21 cellular contexts compared by ENCODE assay signal in genomic region chr4:140222175-140222574, GRCh38.
DNase-seq lines count a peak whose midpoint lies in the region; ATAC-seq, FAIRE-seq and TF ChIP-seq lines count a peak whose summit lies in the region.
"Had no signal": no experiment of that assay in that cellular context is flagged by ENCODE, and none has a peak within 500 bp of the region (broad histone marks: within the 10 kb centered on the region; RNA-seq: fewer than 3 reads in every experiment).

No MANE protein-coding gene starts in this region.

- no TSS peak for BruUV-seq in PC-3 (replicated peaks; lab: Mats Ljungman, UMichigan)

- TF ChIP-seq RAD21 in SK-N-SH (IDR thresholded peaks at IDR 0.05; ENCODE audit: low read length) = no peak

- H3K4me1 ChIP-seq in SK-N-SH (ENCODE audit: control insufficient read depth in 1 of 2, insufficient read depth in 2 of 2, low read depth in 1 of 2, low read length in 1 of 2) = no peaks in the 10 kb centered on the region
- H3K4me1 ChIP-seq in PC-3 (ENCODE audit: insufficient read depth, low read length) = peaks cover 4% of the 10 kb centered on the region; the same call in 1 of the 2 replicates
- no peaks in the 10 kb centered on the region for H3K4me1 ChIP-seq in CD8-positive, alpha-beta memory T cell (ENCODE audit: insufficient read depth, low read length)
- H3K4me1 ChIP-seq: gastrocnemius medialis, left ventricle myocardium inferior had no signal

- H2AFZ ChIP-seq in SK-N-SH (ENCODE audit: low read depth) (no peak overlapping the region), PC-3 (ENCODE audit: low read length) (no peak overlapping the region)

- ATAC-seq in SK-N-SH treated with all-trans-retinoic acid at 6 μM for 48 hours (no peak), PC-3 (peak; percentile 89)
- ATAC-seq: gastrocnemius medialis had no signal

- FAIRE-seq in bronchial epithelial cell (lab: Jason Lieb, UNC) = no peak
- FAIRE-seq: D721Med had no signal

- TF ChIP-seq CTCF in SK-N-SH (IDR thresholded peaks at IDR 0.05) = no peak
- TF ChIP-seq CTCF in PC-3 (conservative IDR thresholded peaks at IDR 0.05; ENCODE audit: low read depth, low read length) = no peak
- no peak for TF ChIP-seq CTCF in bronchial epithelial cell (IDR thresholded peaks at IDR 0.05; ENCODE audit: insufficient read depth, low read length, severe bottlenecking)

- H3F3A ChIP-seq in SK-N-SH (replicated peaks; ENCODE audit: insufficient read depth) (peaks cover 4% of the 10 kb centered on the region), PC-3 (ENCODE audit: low read length, unreplicated experiment) (no peaks in the 10 kb centered on the region)

- peak overlapping the region in 1 of 2 experiments; percentile 18; a peak in 1 of 4 replicates for H3K27ac ChIP-seq in SK-N-SH (ENCODE audit: low read depth in 2 of 2, low read length in 1 of 2)
- H3K27ac ChIP-seq in PC-3 (ENCODE audit: low read length) = no peak overlapping the region
- no peak overlapping the region for H3K27ac ChIP-seq in CD8-positive, alpha-beta memory T cell (ENCODE audit: low read depth, low read length)
- H3K27ac ChIP-seq: BLaER1 treated with 17β-estradiol and CSF1 and Interleukin-3, amounts not matched to agents 10 nM and 100 nM; gastrocnemius medialis; left ventricle myocardium inferior; thoracic aorta; WERI-Rb-1 had no signal

- intact Hi-C loops in PC-3 (cut with micrococcal nuclease) = no loop called here

- no peaks in the 10 kb centered on the region for H3K9me3 ChIP-seq in SK-N-SH
- H3K9me3 ChIP-seq in PC-3 (ENCODE audit: low read length) = no peaks in the 10 kb centered on the region
- no peaks in the 10 kb centered on the region for H3K9me3 ChIP-seq in CD8-positive, alpha-beta memory T cell (ENCODE audit: low read length)
- H3K9me3 ChIP-seq: BLaER1 treated with 17β-estradiol and CSF1 and Interleukin-3, amounts not matched to agents 10 nM and 100 nM; gastrocnemius medialis; left ventricle myocardium inferior; thoracic aorta had no signal

- H3K9ac ChIP-seq in SK-N-SH (no peak overlapping the region), PC-3 (ENCODE audit: low read length) (no peak overlapping the region)
- H3K9ac ChIP-seq: BLaER1 treated with 17β-estradiol and CSF1 and Interleukin-3, amounts not matched to agents 10 nM and 100 nM had no signal

- H3K4me2 ChIP-seq in SK-N-SH = no peak overlapping the region
- no peak overlapping the region for H3K4me2 ChIP-seq in PC-3 (ENCODE audit: low read length)
- H3K4me2 ChIP-seq: BLaER1 treated with 17β-estradiol and CSF1 and Interleukin-3, amounts not matched to agents 10 nM and 100 nM had no signal

- H3K79me2 ChIP-seq in SK-N-SH (ENCODE audit: insufficient read depth) = no peaks in the 10 kb centered on the region
- no peaks in the 10 kb centered on the region for H3K79me2 ChIP-seq in PC-3 (ENCODE audit: low read length)

- H3K36me3 Mint-ChIP-seq in CD8-positive, alpha-beta memory T cell = no peaks in the 10 kb centered on the region
- H3K36me3 Mint-ChIP-seq: activated CD4-positive, alpha-beta memory T cell treated with anti-CD3 and anti-CD28 coated beads for 36 hours had no signal

- CTCF ChIA-PET in SK-N-SH (lab: Yijun Ruan, JAX) = interaction anchor here (1.4 to 1.8 kb wide), 2 partner anchors 13 to 27 kb away, joined by 4 read pairs; no protein-coding TSS in a partner anchor
- CTCF ChIA-PET in PC-3 (lab: Charles Lee) = no interaction called here
- CTCF ChIA-PET in HEK293T (lab: Yijun Ruan, JAX) = no interaction called here
- CTCF ChIA-PET in CD8-positive, alpha-beta memory T cell (lab: Charles Lee) = interaction anchor here (1.3 kb wide), 1 partner anchor 30 kb away, joined by 3 read pairs; no protein-coding TSS in a partner anchor

- H3K36me3 ChIP-seq in SK-N-SH (replicated peaks in 1 of 2; ENCODE audit: control insufficient read depth in 1 of 2, insufficient read depth in 2 of 2, low read length in 1 of 2) = no peaks in the 10 kb centered on the region
- no peaks in the 10 kb centered on the region for H3K36me3 ChIP-seq in PC-3 (ENCODE audit: low read depth, low read length)
- no peaks in the 10 kb centered on the region for H3K36me3 ChIP-seq in bronchial epithelial cell (ENCODE audit: control insufficient read depth, insufficient read depth, low read length)
- H3K36me3 ChIP-seq in CD8-positive, alpha-beta memory T cell (ENCODE audit: insufficient read depth, low read length) = no peaks in the 10 kb centered on the region
- H3K36me3 ChIP-seq: BLaER1 treated with 17β-estradiol and CSF1 and Interleukin-3, amounts not matched to agents 10 nM and 100 nM; gastrocnemius medialis; left ventricle myocardium inferior; thoracic aorta; WERI-Rb-1 had no signal

- no peaks in the 10 kb centered on the region for H3K9me3 Mint-ChIP-seq in CD8-positive, alpha-beta memory T cell
- H3K9me3 Mint-ChIP-seq: activated CD4-positive, alpha-beta memory T cell treated with anti-CD3 and anti-CD28 coated beads for 36 hours had no signal

- H3K4me3 ChIP-seq in SK-N-SH (ENCODE audit: low read depth in 2 of 2, low read length in 1 of 2) (no peak overlapping the region), PC-3 (ENCODE audit: low read length) (no peak overlapping the region), bronchial epithelial cell (ENCODE audit: low read depth, low read length) (no peak overlapping the region)
- H3K4me3 ChIP-seq in CD8-positive, alpha-beta memory T cell (ENCODE audit: low read length) = no peak overlapping the region
- H3K4me3 ChIP-seq: BLaER1 treated with 17β-estradiol and CSF1 and Interleukin-3, amounts not matched to agents 10 nM and 100 nM; gastrocnemius medialis; left ventricle myocardium inferior; thoracic aorta had no signal

- H3K4me1 Mint-ChIP-seq in CD8-positive, alpha-beta memory T cell = no peaks in the 10 kb centered on the region

- no peak overlapping the region for H3K27ac Mint-ChIP-seq in CD8-positive, alpha-beta memory T cell
- H3K27ac Mint-ChIP-seq: activated CD4-positive, alpha-beta memory T cell treated with anti-CD3 and anti-CD28 coated beads for 36 hours had no signal

- no peaks in the 10 kb centered on the region for H4K20me1 ChIP-seq in SK-N-SH (ENCODE audit: insufficient read depth)
- H4K20me1 ChIP-seq in PC-3 (ENCODE audit: low read length) = no peaks in the 10 kb centered on the region
- H4K20me1 ChIP-seq: BLaER1 treated with 17β-estradiol and CSF1 and Interleukin-3, amounts not matched to agents 10 nM and 100 nM had no signal

- H3K27me3 Mint-ChIP-seq in CD8-positive, alpha-beta memory T cell = peaks cover 5 to 11% of the 10 kb centered on the region in 2 donors
- H3K27me3 Mint-ChIP-seq: activated CD4-positive, alpha-beta memory T cell treated with anti-CD3 and anti-CD28 coated beads for 36 hours had no signal

- DNase-seq in SK-N-SH = no peak
- peak; percentile 63 for DNase-seq in PC-3
- peak; percentile 76 for DNase-seq in bronchial epithelial cell (ENCODE audit: low read depth)
- peak; percentile 23 to 75 for DNase-seq in lung microvascular endothelial cell (ENCODE audit: low read depth in 2 of 2)
- no peak for DNase-seq in HEK293T (ENCODE audit: extremely low spot score)
- DNase-seq in CD8-positive, alpha-beta memory T cell = no peak
- no peak for DNase-seq in middle frontal gyrus (ENCODE audit: extremely low spot score, low spot score)
- DNase-seq: 8988T; activated CD4-positive, alpha-beta memory T cell treated with anti-CD3 and anti-CD28 coated beads for 36 hours; effector memory CD4-positive, alpha-beta T cell; gastrocnemius medialis; left ventricle myocardium inferior; MV-4-11; NCI-H1930; NCI-H446 treated with DMSO at 0.1 percent for 48 hours; Right ventricle myocardium superior; WERI-Rb-1 had no signal

- H3K27me3 ChIP-seq in SK-N-SH (ENCODE audit: insufficient read depth) (no peaks in the 10 kb centered on the region), PC-3 (ENCODE audit: low read length) (no peaks in the 10 kb centered on the region), bronchial epithelial cell (ENCODE audit: control insufficient read depth, insufficient read depth, low read length) (no peaks in the 10 kb centered on the region)
- no peaks in the 10 kb centered on the region for H3K27me3 ChIP-seq in CD8-positive, alpha-beta memory T cell (ENCODE audit: insufficient read depth, low read length, poor library complexity, severe bottlenecking)
- H3K27me3 ChIP-seq: BLaER1 treated with 17β-estradiol and CSF1 and Interleukin-3, amounts not matched to agents 10 nM and 100 nM; gastrocnemius medialis had no signal

- TF ChIP-seq EP300 in SK-N-SH (IDR thresholded peaks at IDR 0.05; ENCODE audit: borderline replicate concordance in 1 of 2, low read depth in 1 of 2, low read length in 1 of 2) = no peak

- POLR2A ChIA-PET in SK-N-SH (lab: Yijun Ruan, JAX) = interaction anchor here (0.6 to 0.7 kb wide), 2 partner anchors 15 to 1966 kb away, joined by 3 read pairs; no protein-coding TSS in a partner anchor
- POLR2A ChIA-PET in PC-3 (lab: Charles Lee; ENCODE audit: unreplicated experiment) = no interaction called here
- POLR2A ChIA-PET in HEK293T (lab: Yijun Ruan, JAX) = no interaction called here
- POLR2A ChIA-PET in CD8-positive, alpha-beta memory T cell (lab: Charles Lee) = no interaction called here

- no peaks in the 10 kb centered on the region for H3K9me2 ChIP-seq in SK-N-SH
- H3K9me2 ChIP-seq in PC-3 (replicated peaks; ENCODE audit: low read length) = no peaks in the 10 kb centered on the region

- H3K4me3 Mint-ChIP-seq in CD8-positive, alpha-beta memory T cell = no peak overlapping the region
- H3K4me3 Mint-ChIP-seq: activated CD4-positive, alpha-beta memory T cell treated with anti-CD3 and anti-CD28 coated beads for 36 hours had no signal

TF ChIP-seq in SK-N-SH, 30 proteins besides CTCF, POLR2A, EP300 and RAD21:
- TF ChIP-seq SIN3A (IDR thresholded peaks at IDR 0.05; ENCODE audit: borderline replicate concordance, low read depth, low read length) (no peak), TCF12 (IDR thresholded peaks at IDR 0.05) (no peak), FOSL2 (IDR thresholded peaks at IDR 0.05; ENCODE audit: borderline replicate concordance, low read depth) (peak; percentile 36; the same call in 1 of the 2 replicates), CHD2 (IDR thresholded peaks at IDR 0.05; ENCODE audit: low read length, partially characterized antibody) (no peak)

TF ChIP-seq in SK-N-SH treated with all-trans-retinoic acid at 6 μM for 48 hours, 23 proteins besides CTCF, POLR2A, EP300 and RAD21 (continues in another document):
- TF ChIP-seq BACH2 (CRISPR knock-in tag; IDR thresholded peaks at IDR 0.05; ENCODE audit: borderline replicate concordance) = no peak

TF ChIP-seq in HEK293T, 16 proteins besides CTCF, POLR2A, EP300 and RAD21:
- no peak for TF ChIP-seq HDGF (IDR thresholded peaks at IDR 0.05; ENCODE audit: borderline replicate concordance)
- no peak for TF ChIP-seq NFRKB (IDR thresholded peaks at IDR 0.05)
- no peak for TF ChIP-seq ELF4 (IDR thresholded peaks at IDR 0.05)
- no peak for TF ChIP-seq TARDBP (IDR thresholded peaks at IDR 0.05)
- TF ChIP-seq ZNF384 (IDR thresholded peaks at IDR 0.05) = no peak
- no peak for TF ChIP-seq L3MBTL2 (conservative IDR thresholded peaks at IDR 0.05)

Comparison
In these comparisons a context has a peak if more than half of its experiments do, and no peak if none do; other contexts are left out.
1. DNase-seq: peak in PC-3 (single experiment), bronchial epithelial cell (single experiment) and lung microvascular endothelial cell (2 of 2); none in SK-N-SH (single experiment), HEK293T (single experiment), CD8-positive, alpha-beta memory T cell (0 of 5) and middle frontal gyrus (single experiment).
2. CTCF ChIA-PET loops: an anchor here in SK-N-SH (1.4 to 1.8 kb wide) and CD8-positive, alpha-beta memory T cell (1.3 kb wide); none called in PC-3 and HEK293T.